8 cellular contexts compared by ENCODE assay signal in genomic region chr12:46153267-46153872, GRCh38.
DNase-seq lines count a peak whose midpoint lies in the region; ATAC-seq, FAIRE-seq and TF ChIP-seq lines count a peak whose summit lies in the region.

No MANE protein-coding gene starts in this region.

- TF ChIP-seq EP300 in HepG2 (IDR thresholded peaks at IDR 0.05; ENCODE audit: low read depth in 2 of 2, low read length in 2 of 2) (no peak), HepG2 (CRISPR knock-in tag; IDR thresholded peaks at IDR 0.05; ENCODE audit: borderline replicate concordance) (no peak)

- H2AFZ ChIP-seq in Loucy (ENCODE audit: low read length) (no peak overlapping the region), HepG2 (ENCODE audit: low read length) (no peak overlapping the region)

- H3K27me3 ChIP-seq in Loucy (ENCODE audit: insufficient read depth, low read length, poor library complexity, severe bottlenecking) (no peaks in the 10 kb centered on the region), HepG2 (ENCODE audit: control insufficient read depth in 1 of 2, insufficient read depth in 2 of 2, low read length in 2 of 2) (0 out of 5 replicates have a peak, but pooled peaks cover 0 to 4% of the 10 kb centered on the region in 2 experiments)

- H3K4me2 ChIP-seq in Loucy (ENCODE audit: low read depth, low read length, poor library complexity, severe bottlenecking) (no peak overlapping the region), HepG2 (ENCODE audit: low read depth, low read length) (no peak overlapping the region)

- H3K9ac ChIP-seq in Loucy (ENCODE audit: low read depth, low read length, poor library complexity, severe bottlenecking) (no peak overlapping the region), HepG2 (ENCODE audit: insufficient read depth, low read depth, low read length) (no peak overlapping the region)

- H3K9me2 ChIP-seq in Loucy (replicated peaks; ENCODE audit: low read depth, low read length) = no peaks in the 10 kb centered on the region

- H3K79me2 ChIP-seq in Loucy (ENCODE audit: insufficient read depth, low read length) (no peaks in the 10 kb centered on the region), HepG2 (ENCODE audit: insufficient read depth, low read length) (no peaks in the 10 kb centered on the region)

- no peak for TF ChIP-seq POLR2A in HepG2 (IDR thresholded peaks at IDR 0.05; ENCODE audit: insufficient read depth in 1 of 2, low read depth in 2 of 2, low read length in 2 of 2)

- TF ChIP-seq RAD21 in HepG2 (CRISPR knock-in tag; IDR thresholded peaks at IDR 0.05) = no peak

- H3K36me3 ChIP-seq in Loucy (ENCODE audit: insufficient read depth, low read length) = no peaks in the 10 kb centered on the region
- H3K36me3 ChIP-seq in HepG2 (replicated peaks in 1 of 2; ENCODE audit: control insufficient read depth in 1 of 2, insufficient read depth in 2 of 2, low read length in 2 of 2) = no peaks in the 10 kb centered on the region

- peaks cover 9% of the 10 kb centered on the region for H3K9me3 Mint-ChIP-seq in activated CD4-positive, alpha-beta memory T cell treated with anti-CD3 and anti-CD28 coated beads for 36 hours

- peaks cover 5% of the 10 kb centered on the region for H3K4me1 Mint-ChIP-seq in activated CD4-positive, alpha-beta memory T cell treated with anti-CD3 and anti-CD28 coated beads for 36 hours (ENCODE audit: low read depth)

- POLR2A ChIA-PET in HepG2 (lab: Yijun Ruan, JAX) = no interaction called here
- POLR2A ChIA-PET in activated CD4-positive, alpha-beta memory T cell treated with anti-CD3 and anti-CD28 coated beads for 36 hours (lab: Charles Lee) = no interaction called here

- H3K36me3 Mint-ChIP-seq in activated CD4-positive, alpha-beta memory T cell treated with anti-CD3 and anti-CD28 coated beads for 36 hours = peaks cover 9% of the 10 kb centered on the region

- H3K4me1 ChIP-seq in Loucy (ENCODE audit: insufficient read depth, low read length, poor library complexity, severe bottlenecking) (peaks cover 11% of the 10 kb centered on the region), HepG2 (ENCODE audit: insufficient read depth, low read length) (no peaks in the 10 kb centered on the region)

- no peak overlapping the region for H3K4me3 Mint-ChIP-seq in activated CD4-positive, alpha-beta memory T cell treated with anti-CD3 and anti-CD28 coated beads for 36 hours

- H3K27me3 Mint-ChIP-seq in activated CD4-positive, alpha-beta memory T cell treated with anti-CD3 and anti-CD28 coated beads for 36 hours = peaks cover 1% of the 10 kb centered on the region

- no peak overlapping the region for H3K4me3 ChIP-seq in Loucy (ENCODE audit: low read length, poor library complexity, severe bottlenecking)
- H3K4me3 ChIP-seq in astrocyte of the cerebellum (ENCODE audit: low read depth, low read length) = no peak overlapping the region
- H3K4me3 ChIP-seq in HepG2 (replicated peaks in 1 of 3; ENCODE audit: insufficient read depth in 1 of 3, low read depth in 2 of 3, low read length in 3 of 3) = no peak overlapping the region

- in situ Hi-C loops in astrocyte of the cerebellum (cut with HindIII; ENCODE audit: low sequenced_read_pairs) = no loop called here
- in situ Hi-C loops in HepG2 (cut with HindIII; ENCODE audit: extremely low pct_ligation_motif_present, low pct_unique_long_range_greater_than_20kb) = no loop called here

- intact Hi-C loops in HepG2 (cut with micrococcal nuclease; ENCODE audit: unreplicated experiment) = loop anchor here (10.0 kb wide), 1 partner anchor 151 kb away; no protein-coding TSS in a partner anchor
- intact Hi-C loops in activated CD4-positive, alpha-beta memory T cell treated with anti-CD3 and anti-CD28 coated beads for 36 hours (cut with micrococcal nuclease) = loop anchor here (1.0 to 5.0 kb wide), 3 partner anchors 117 to 524 kb away; no protein-coding TSS in a partner anchor

- H3K9me3 ChIP-seq in Loucy (ENCODE audit: insufficient read depth, low read depth, low read length) (no peaks in the 10 kb centered on the region), HepG2 (ENCODE audit: low read length) (peaks cover 6% of the 10 kb centered on the region)

- H3K27ac ChIP-seq in HepG2 (ENCODE audit: extremely low read length, insufficient read depth, low read length) = no peak overlapping the region

- CTCF ChIA-PET in HepG2 (lab: Yijun Ruan, JAX; ENCODE audit: low intra/inter-chr PET ratio, low total read pairs) = no interaction called here
- CTCF ChIA-PET in activated CD4-positive, alpha-beta memory T cell treated with anti-CD3 and anti-CD28 coated beads for 36 hours (lab: Charles Lee) = interaction anchor here (1.0 to 1.9 kb wide), 3 partner anchors 146 to 150 kb away, joined by 3 to 15 read pairs (median 5); no protein-coding TSS in a partner anchor

- no TSS peak for BruUV-seq in HepG2 (replicated peaks; lab: Mats Ljungman, UMichigan)

- H3F3A ChIP-seq in Loucy (ENCODE audit: low read depth) = no peaks in the 10 kb centered on the region

- H4K20me1 ChIP-seq in Loucy (ENCODE audit: insufficient read depth, low read length, poor library complexity, severe bottlenecking) (no peaks in the 10 kb centered on the region), HepG2 (ENCODE audit: insufficient read depth, low read length) (no peaks in the 10 kb centered on the region)

- ATAC-seq in HepG2 (no peak), HG03095 (IDR thresholded peaks at IDR 0.05; ENCODE audit: unreplicated experiment) (no peak)

- 25% methylated on average over 2 of the region's 2 CpGs for WGBS in HepG2 (ENCODE audit: low lambda C conversion rate)

- TF ChIP-seq CTCF in Loucy (conservative IDR thresholded peaks at IDR 0.05; ENCODE audit: low read length) = peak; percentile 91
- TF ChIP-seq CTCF in astrocyte of the cerebellum (IDR thresholded peaks at IDR 0.05; ENCODE audit: low read depth, low read length, missing control alignments) = peak; percentile 52
- peak; percentile 46 for TF ChIP-seq CTCF in HepG2 (CRISPR knock-in tag; IDR thresholded peaks at IDR 0.05)

- DNase-seq in EL (peak; percentile 26), astrocyte of the cerebellum (ENCODE audit: low read depth) (peak; percentile 16), HepG2 (ENCODE audit: low spot score) (peak; percentile 7), NCI-H1930 (lab: John Stamatoyannopoulos, UW) (no peak), GM19238 (ENCODE audit: insufficient read length, low spot score) (no peak)
- DNase-seq in activated CD4-positive, alpha-beta memory T cell treated with anti-CD3 and anti-CD28 coated beads for 36 hours = no peak

- no peak overlapping the region for H3K27ac Mint-ChIP-seq in activated CD4-positive, alpha-beta memory T cell treated with anti-CD3 and anti-CD28 coated beads for 36 hours

- FAIRE-seq in HepG2 (lab: Jason Lieb, UNC) = no peak

TF ChIP-seq in HepG2, 621 proteins besides CTCF, POLR2A, EP300 and RAD21:
- TF ChIP-seq SMAD9 (CRISPR knock-in tag; IDR thresholded peaks at IDR 0.05) (no peak), STAG1 (CRISPR knock-in tag; IDR thresholded peaks at IDR 0.05) (peak; percentile 58), HOXA3 (CRISPR knock-in tag; IDR thresholded peaks at IDR 0.05) (no peak)
TF ChIP-seq in HepG2: peak in this region for 1.

Comparison
In these comparisons a context has a peak if more than half of its experiments do, and no peak if none do; other contexts are left out.
1. DNase-seq: peak in EL (single experiment), astrocyte of the cerebellum (single experiment) and HepG2 (single experiment); none in activated CD4-positive, alpha-beta memory T cell treated with anti-CD3 and anti-CD28 coated beads for 36 hours (single experiment), NCI-H1930 (0 of 2) and GM19238 (single experiment).
2. Peak in every context shown above with its lines, with median percentiles within 50 percentile points of each other: CTCF ChIP-seq.